ENCODE assay signal across 6 cellular contexts in genomic region chr12:111319600-111320232, GRCh38.
"Had no signal": no experiment of that assay in that cellular context is flagged by ENCODE, and none has a peak within 500 bp of the region (broad histone marks: within the 10 kb centered on the region; RNA-seq: fewer than 3 reads in every experiment).

No MANE protein-coding gene starts in this region.

- H2AFZ ChIP-seq: GM23248 had no signal

- H3K9ac ChIP-seq: GM23248 had no signal

- ATAC-seq: HCT116, HepG2 had no signal

- H3K4me1 ChIP-seq: HAP-1 had no signal

- H3K4me3 ChIP-seq: GM23248, HAP-1 had no signal

- H3K9me3 ChIP-seq: HAP-1 had no signal

- H3K27ac ChIP-seq: GM23248 had no signal

- DNase-seq: GM23248, GOT3, KBM-7 had no signal

- H3K36me3 ChIP-seq: HAP-1 had no signal
